35 cellular contexts compared by ENCODE assay signal in the genomic region with DNA sequence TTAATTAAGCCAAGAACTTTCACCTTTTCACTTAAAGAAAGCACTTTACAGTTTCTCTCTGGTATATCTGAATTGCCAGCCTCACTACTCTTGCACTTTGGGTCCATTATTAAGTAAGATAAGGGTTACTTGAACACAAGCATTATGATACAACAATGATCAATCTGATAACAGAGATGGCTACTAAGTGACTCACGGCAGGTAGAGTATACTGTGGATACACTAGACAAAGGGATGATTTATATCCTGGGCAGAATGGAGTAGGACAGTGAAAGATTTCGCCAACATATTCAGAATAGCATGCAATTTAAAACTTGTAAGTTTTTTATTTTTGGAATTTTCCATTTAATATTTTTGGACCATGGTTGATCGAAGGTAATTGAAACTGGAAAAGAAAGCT. TPM values are rescaled to one million over a fixed set of nuclear protein-coding genes. Genes with fewer than 3 reads are reported as not detected.
A peak's percentile ranks its signal among the peaks of the same experiment; 100 is the strongest.
DNase-seq lines count a peak whose midpoint lies in the region; ATAC-seq and TF ChIP-seq lines count a peak whose summit lies in the region.
"Had no signal": no experiment of that assay in that cellular context is flagged by ENCODE, and none has a peak within 500 bp of the region (broad histone marks: within the 10 kb centered on the region; RNA-seq: fewer than 3 reads in every experiment).

No MANE protein-coding gene starts in this region.

- H3K79me2 ChIP-seq in trophoblast cell (ENCODE audit: control insufficient read depth, insufficient read depth, low read length, poor library complexity) (no peaks in the 10 kb centered on the region), OCI-LY7 (ENCODE audit: insufficient read depth, low read depth, low read length) (no peaks in the 10 kb centered on the region)

- no peak overlapping the region for H3K27ac ChIP-seq in trophoblast cell (ENCODE audit: low read depth, low read length)
- no peak overlapping the region for H3K27ac ChIP-seq in OCI-LY7 (ENCODE audit: low read depth, low read length, poor library complexity, severe bottlenecking)
- H3K27ac ChIP-seq: BLaER1 treated with 17β-estradiol and CSF1 and Interleukin-3, amounts not matched to agents 10 nM and 100 nM; left lung; pancreas; thoracic aorta; uterus had no signal

- H3K79me1 ChIP-seq in trophoblast cell (ENCODE audit: low read length), result no peaks in the 10 kb centered on the region

- no peaks in the 10 kb centered on the region for H4K20me1 ChIP-seq in OCI-LY7 (ENCODE audit: insufficient read depth, low read length)
- H4K20me1 ChIP-seq: BLaER1 treated with 17β-estradiol and CSF1 and Interleukin-3, amounts not matched to agents 10 nM and 100 nM had no signal

- TF ChIP-seq CTCF in lower leg skin (IDR thresholded peaks at IDR 0.05), result no peak
- TF ChIP-seq CTCF in OCI-LY7 (conservative IDR thresholded peaks at IDR 0.05; ENCODE audit: low read length), result no peak

- no CpG with 5 or more reads among the region's 3 CpGs for WGBS in trophoblast cell (ENCODE audit: extremely low coverage, insufficient coverage, insufficient read length)
- WGBS in lower leg skin, 2 donors, result 80 to 89% methylated on average over 3 of the region's 3 CpGs

- no peak for TF ChIP-seq POLR2A in lower leg skin (IDR thresholded peaks at IDR 0.05)

- no peak overlapping the region for H4K91ac ChIP-seq in trophoblast cell (ENCODE audit: low read depth, low read length)

- H3K18ac ChIP-seq in trophoblast cell (ENCODE audit: low read length), result no peak overlapping the region

- no peak overlapping the region for H2AFZ ChIP-seq in trophoblast cell (ENCODE audit: insufficient read depth, low read length, poor library complexity)
- no peak overlapping the region for H2AFZ ChIP-seq in OCI-LY7 (ENCODE audit: low read length)

- no peak overlapping the region for H3K14ac ChIP-seq in trophoblast cell (ENCODE audit: low read length)

- H2BK120ac ChIP-seq in trophoblast cell (ENCODE audit: insufficient read depth, low read length, poor library complexity), result no peak overlapping the region

- H3K36me3 ChIP-seq in trophoblast cell (ENCODE audit: control insufficient read depth in 1 of 2, insufficient read depth in 2 of 2, low read length in 2 of 2) (no peaks in the 10 kb centered on the region), OCI-LY7 (ENCODE audit: insufficient read depth, low read length) (no peaks in the 10 kb centered on the region)
- H3K36me3 ChIP-seq: BLaER1 treated with 17β-estradiol and CSF1 and Interleukin-3, amounts not matched to agents 10 nM and 100 nM; HAP-1; left lung; pancreas; thoracic aorta; uterus had no signal

- no peak overlapping the region for H3K4ac ChIP-seq in trophoblast cell (ENCODE audit: low read depth, low read length)

- H3K4me3 ChIP-seq in trophoblast cell (ENCODE audit: low read depth, low read length) (no peak overlapping the region), lower leg skin (ENCODE audit: low read depth, poor library complexity, severe bottlenecking) (no peak overlapping the region), OCI-LY7 (ENCODE audit: low read depth, low read length, poor library complexity, severe bottlenecking) (no peak overlapping the region)
- H3K4me3 ChIP-seq: BLaER1 treated with 17β-estradiol and CSF1 and Interleukin-3, amounts not matched to agents 10 nM and 100 nM; HAP-1; left lung; pancreas; thoracic aorta; uterus had no signal

- no peak overlapping the region for H2BK12ac ChIP-seq in trophoblast cell (ENCODE audit: low read length)

- H3K4me1 ChIP-seq in trophoblast cell (ENCODE audit: control insufficient read depth in 1 of 2, insufficient read depth in 2 of 2, low read length in 2 of 2) (no peaks in the 10 kb centered on the region), OCI-LY7 (ENCODE audit: insufficient read depth, low read length, poor library complexity, severe bottlenecking) (no peaks in the 10 kb centered on the region)
- H3K4me1 ChIP-seq: HAP-1, left lung, pancreas, uterus had no signal

- no peak for ATAC-seq in Right ventricle myocardium superior (ENCODE audit: poor library complexity)
- ATAC-seq: activated CD4-positive, CD25-positive, alpha-beta regulatory T cell treated with anti-CD3 and anti-CD28 coated beads, Interleukin-2, amount 50 U/mL, for 24 hours; activated CD8-positive, alpha-beta memory T cell treated with anti-CD3 and anti-CD28 coated beads, Interleukin-2, amount 10 ng/mL, durations not matched to agents 7 days and 5 days; activated T-cell treated with anti-CD3 and anti-CD28 coated beads, Interleukin-2, amount 50 U/mL, for 4 hours; left lung; pancreas had no signal

- H3K9me2 ChIP-seq in OCI-LY7 (ENCODE audit: insufficient read depth, low read length), result no peaks in the 10 kb centered on the region

- DNase-seq in ELR (ENCODE audit: low read depth), result peak; percentile 11
- peak; percentile 27 for DNase-seq in NCI-H226
- peak; percentile 26 for DNase-seq in SW480 (ENCODE audit: low spot score)
- peak; percentile 19 to 80 for DNase-seq in trophoblast cell
- no peak for DNase-seq in lower leg skin (ENCODE audit: low spot score in 2 of 2)
- DNase-seq in Right ventricle myocardium superior, result no peak
- no peak for DNase-seq in OCI-LY7 (ENCODE audit: low spot score)
- DNase-seq: activated CD4-positive, alpha-beta T cell treated with anti-CD3 and anti-CD28 coated beads, Interleukin-2, amount 50 U/mL, for 4 hours; activated CD8-positive, alpha-beta memory T cell treated with anti-CD3 and anti-CD28 coated beads, Interleukin-2, amount 10 ng/mL, durations not matched to agents 7 days and 5 days; activated gamma-delta T cell; activated naive CD8-positive, alpha-beta T cell treated with anti-CD3 and anti-CD28 coated beads for 36 hours; activated T-cell treated with anti-CD3 and anti-CD28 coated beads, Interleukin-2, amount 50 U/mL, for 4 hours; aorta; COR-L47; cortex of kidney; DMS53; effector memory CD4-positive, alpha-beta T cell; erythroblast; glutamatergic neuron; Kasumi-1; left lung; mesendoderm; NCI-H1048; NCI-H187; NCI-H2171 treated with DMSO at 0.1 percent for 48 hours; NCI-H524 treated with DMSO at 0.1 percent for 48 hours; pancreas; retina; stimulated activated CD4-positive, alpha-beta T cell treated with anti-CD3 and anti-CD28 coated beads, Interleukin-1b, Interleukin-23, amount 100 ng/mL, for 48 hours; uterus had no signal

- H4K12ac ChIP-seq in trophoblast cell (ENCODE audit: low read depth, low read length), result no peak overlapping the region

- H3K9me3 ChIP-seq in trophoblast cell (ENCODE audit: insufficient read depth, low read depth, low read length), result no peaks in the 10 kb centered on the region
- no peaks in the 10 kb centered on the region for H3K9me3 ChIP-seq in OCI-LY7 (ENCODE audit: low read length)
- H3K9me3 ChIP-seq: HAP-1, pancreas, thoracic aorta, uterus had no signal

- POLR2A ChIA-PET in OCI-LY7 (lab: Charles Lee), result interaction anchor here (0.7 kb wide), 1 partner anchor 44 kb away, joined by 3 read pairs; no protein-coding TSS in a partner anchor

- no peaks in the 10 kb centered on the region for H3K27me3 ChIP-seq in trophoblast cell (ENCODE audit: insufficient read depth, low read length)
- H3K27me3 ChIP-seq: BLaER1 treated with 17β-estradiol and CSF1 and Interleukin-3, amounts not matched to agents 10 nM and 100 nM; left lung; pancreas; uterus had no signal

- no TSS peak for BruUV-seq in OCI-LY7 (replicated peaks; lab: Mats Ljungman, UMichigan)

- CTCF ChIA-PET in OCI-LY7 (lab: Charles Lee; ENCODE audit: unreplicated experiment), result no interaction called here

- H4K8ac ChIP-seq in trophoblast cell (ENCODE audit: low read depth, low read length), result no peak overlapping the region

- H3K23ac ChIP-seq in trophoblast cell (ENCODE audit: low read length), result no peak overlapping the region

- intact Hi-C loops in lower leg skin (cut with DNase I; ENCODE audit: low total_unique reads) (no loop called here), Right ventricle myocardium superior (cut with DNase I) (no loop called here), OCI-LY7 (cut with micrococcal nuclease; ENCODE audit: unreplicated experiment) (no loop called here)

- no peak overlapping the region for H3K9ac ChIP-seq in trophoblast cell (ENCODE audit: low read length)
- H3K9ac ChIP-seq: BLaER1 treated with 17β-estradiol and CSF1 and Interleukin-3, amounts not matched to agents 10 nM and 100 nM had no signal

- no peak overlapping the region for H2BK5ac ChIP-seq in trophoblast cell (ENCODE audit: low read depth, low read length, poor library complexity)

- H2AK5ac ChIP-seq in trophoblast cell (ENCODE audit: low read length), result no peak overlapping the region

- H3K4me2 ChIP-seq in trophoblast cell (ENCODE audit: low read length) (no peak overlapping the region), OCI-LY7 (ENCODE audit: low read length) (no peak overlapping the region)

RNA-seq across cellular contexts. Expression of a gene that starts 34.3 kb away (rescaled TPM):
- polyA plus RNA-seq in trophoblast cell (2013), result 0.53 and 0.61 TPM in 2 replicates
- total RNA-seq in lower leg skin (10 to 100 TPM; 25.0 to 66.1 (median 48.9) TPM), Right ventricle myocardium superior (1.9 TPM), OCI-LY7 (2022) (not detected in 2 replicates)
- total RNA-seq in OCI-LY7 (2014; rRNA removed; shearing (Covaris generic)), result not detected in 2 replicates
- total RNA-seq: activated naive CD8-positive, alpha-beta T cell treated with anti-CD3 and anti-CD28 coated beads for 36 hours; G401 had no signal

Comparison
In these comparisons a context has a peak if more than half of its experiments do, and no peak if none do; other contexts are left out.
1. DNase-seq: peak in ELR (single experiment), NCI-H226 (single experiment), SW480 (single experiment) and trophoblast cell (2 of 2); none in lower leg skin (0 of 2), Right ventricle myocardium superior (single experiment) and OCI-LY7 (single experiment).